22 cellular contexts compared by ENCODE assay signal in the genomic region with DNA sequence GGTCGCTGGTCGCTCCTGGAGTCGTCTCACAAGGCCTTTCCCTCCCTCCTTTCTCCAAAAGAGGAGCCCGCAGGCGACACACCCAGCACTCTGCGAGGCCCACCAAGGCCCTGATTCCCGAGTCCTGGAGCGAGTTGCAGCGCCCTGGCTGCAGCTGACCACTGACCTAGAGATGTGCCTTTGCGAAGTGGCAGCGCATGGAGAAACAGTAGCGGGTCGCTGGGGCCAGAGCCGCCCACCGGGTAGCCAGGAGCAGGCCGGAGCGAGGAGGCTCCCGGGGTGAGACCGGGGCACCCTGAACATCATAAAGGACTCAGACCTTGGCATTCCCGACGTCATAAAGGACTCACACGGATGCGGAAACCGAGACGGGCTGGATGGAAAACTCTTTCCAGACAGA.
"Had no signal": no experiment of that assay in that cellular context is flagged by ENCODE, and none has a peak within 500 bp of the region (broad histone marks: within the 10 kb centered on the region; RNA-seq: fewer than 3 reads in every experiment).

No MANE protein-coding gene starts in this region.

- DNase-seq: erythroblast; foreskin melanocyte; lower lobe of right lung; natural killer cell; spleen; stimulated activated CD4-positive, alpha-beta T cell treated with anti-CD3 and anti-CD28 coated beads, Interleukin-15, amount 100 ng/mL, for 24 hours; stimulated activated CD4-positive, alpha-beta T cell treated with anti-CD3 and anti-CD28 coated beads, Interleukin-1b, Interleukin-23, amount 100 ng/mL, for 48 hours; stimulated activated CD4-positive, alpha-beta T cell treated with anti-CD3 and anti-CD28 coated beads, Interleukin-4, amount 100 ng/mL, for 24 hours had no signal

- H3K36me3 Mint-ChIP-seq: natural killer cell; stimulated activated memory B cell treated with anti-CD40 and anti-IgM and Interleukin-4, amounts not matched to agents 10 μg/mL and 1 μg/mL and 100 μg/mL, for 72 hours; type B pancreatic cell had no signal

- H3K4me3 ChIP-seq: left lung, lower lobe of right lung, spleen, thoracic aorta, vagina had no signal

- FAIRE-seq: colon, endothelial cell of umbilical vein, keratinocyte had no signal

- H3K9me3 Mint-ChIP-seq: dendritic cell treated with granulocyte-macrophage colony-stimulating factor and Interleukin-4, amounts not matched to agents 40 ng/mL and 50 ng/mL, for 4 days; memory B cell; natural killer cell; stimulated activated memory B cell treated with anti-CD40 and anti-IgM and Interleukin-4, amounts not matched to agents 10 μg/mL and 1 μg/mL and 100 μg/mL, for 72 hours; stimulated activated naive CD8-positive, alpha-beta T cell treated with anti-CD3 and anti-CD28 coated beads, Interleukin-15, Interleukin-2, amounts not matched to agents 100 ng/mL and 50 ng/mL, for 24 hours; type B pancreatic cell had no signal

- H3K9me3 ChIP-seq: left lung, lower lobe of right lung, spleen, thoracic aorta, vagina had no signal

- H3K4me3 Mint-ChIP-seq: dendritic cell treated with granulocyte-macrophage colony-stimulating factor and Interleukin-4, amounts not matched to agents 40 ng/mL and 50 ng/mL, for 4 days; memory B cell; mesothelial cell of epicardium; natural killer cell; neural crest cell; stimulated activated memory B cell treated with anti-CD40 and anti-IgM and Interleukin-4, amounts not matched to agents 10 μg/mL and 1 μg/mL and 100 μg/mL, for 72 hours; stimulated activated naive CD8-positive, alpha-beta T cell treated with anti-CD3 and anti-CD28 coated beads, Interleukin-15, Interleukin-2, amounts not matched to agents 100 ng/mL and 50 ng/mL, for 24 hours; type B pancreatic cell had no signal

- H3K4me1 ChIP-seq: lower lobe of right lung, vagina had no signal

- H3K27ac ChIP-seq: left lung, lower lobe of right lung, spleen, thoracic aorta, vagina had no signal

- H3K36me3 ChIP-seq: left lung, lower lobe of right lung, spleen, thoracic aorta, vagina had no signal

- H3K27ac Mint-ChIP-seq: dendritic cell treated with granulocyte-macrophage colony-stimulating factor and Interleukin-4, amounts not matched to agents 40 ng/mL and 50 ng/mL, for 4 days; memory B cell; mesothelial cell of epicardium; natural killer cell; stimulated activated memory B cell treated with anti-CD40 and anti-IgM and Interleukin-4, amounts not matched to agents 10 μg/mL and 1 μg/mL and 100 μg/mL, for 72 hours; stimulated activated naive CD8-positive, alpha-beta T cell treated with anti-CD3 and anti-CD28 coated beads, Interleukin-15, Interleukin-2, amounts not matched to agents 100 ng/mL and 50 ng/mL, for 24 hours; type B pancreatic cell had no signal

- H3K27me3 ChIP-seq: vagina had no signal

- ATAC-seq: left lung; lower lobe of right lung; natural killer cell; sciatic nerve; stimulated activated memory B cell treated with anti-CD40 and anti-IgM and Interleukin-4, amounts not matched to agents 10 μg/mL and 1 μg/mL and 100 μg/mL, for 72 hours had no signal
